In genomic region chr11:61793829-61794204, GRCh38 we compare ENCODE assay signal across 9 cellular contexts. TPM values are rescaled to one million over a fixed set of nuclear protein-coding genes. Genes with fewer than 3 reads are reported as not detected.
A peak's percentile ranks its signal among the peaks of the same experiment; 100 is the strongest.
DNase-seq lines count a peak whose midpoint lies in the region; ATAC-seq, FAIRE-seq and TF ChIP-seq lines count a peak whose summit lies in the region.
"Had no signal": no experiment of that assay in that cellular context is flagged by ENCODE, and none has a peak within 500 bp of the region (broad histone marks: within the 10 kb centered on the region; RNA-seq: fewer than 3 reads in every experiment).

No MANE protein-coding gene starts in this region.

- peak overlapping the region; percentile 96; the same call in 1 of the 2 replicates for H3K4me3 ChIP-seq in AG04450 (ENCODE audit: low read depth, low read length)
- H3K4me3 ChIP-seq in HAP-1 = peak overlapping the region; percentile 95
- H3K4me3 ChIP-seq in keratinocyte (ENCODE audit: control insufficient read depth in 2 of 3, extremely low read depth in 1 of 3, insufficient read depth in 2 of 3, low read depth in 1 of 3, low read length in 3 of 3) = peak overlapping the region; percentile 83 to 99 (median 95)

- POLR2A ChIA-PET in AG04450 (lab: Yijun Ruan, JAX) = no interaction called here

- no peak overlapping the region for H3K27ac ChIP-seq in AG04450 (ENCODE audit: low read depth, low read length)
- peak overlapping the region; percentile 100 for H3K27ac ChIP-seq in keratinocyte (ENCODE audit: control insufficient read depth, insufficient read depth, low read length)

- peaks cover 64% of the 10 kb centered on the region for H3K79me2 ChIP-seq in keratinocyte (ENCODE audit: control insufficient read depth, insufficient read depth, low read length)

- peaks cover 6% of the 10 kb centered on the region for H4K20me1 ChIP-seq in keratinocyte (ENCODE audit: control insufficient read depth, extremely low read depth, insufficient read depth, low read length)

- H3K27me3 ChIP-seq in AG04450 (ENCODE audit: control insufficient read depth, insufficient read depth, low read length) (no peaks in the 10 kb centered on the region), HAP-1 (ENCODE audit: low read depth) (no peaks in the 10 kb centered on the region), keratinocyte (ENCODE audit: control insufficient read depth, extremely low read depth, insufficient read depth, low read length) (no peaks in the 10 kb centered on the region)
- H3K27me3 ChIP-seq: neutrophil had no signal

- intact Hi-C loops in activated T-helper 2 cell treated with anti-CD3 and anti-CD28 coated beads, Interferon-gamma antibody, Interleukin-2, Interleukin-4, amounts not matched to agents 10 μg/mL and 5 μg/mL and 100 μg/mL, durations not matched to agents 14 hours and 24 hours and 36 hours (cut with micrococcal nuclease) = loop anchor here (2.0 to 5.0 kb wide), 3 partner anchors 41 to 328 kb away; partner anchors contain the start of genes FADS3 and INCENP

- H3K4me3 Mint-ChIP-seq in activated T-helper 2 cell treated with anti-CD3 and anti-CD28 coated beads, Interferon-gamma antibody, Interleukin-2, Interleukin-4, amounts not matched to agents 10 μg/mL and 5 μg/mL and 100 μg/mL, durations not matched to agents 14 hours and 24 hours and 36 hours (ENCODE audit: low read depth) = peak overlapping the region; percentile 98

- CTCF ChIA-PET in AG04450 (lab: Charles Lee) = interaction anchor here (0.9 kb wide), 1 partner anchor 288 kb away, joined by 3 read pairs; no protein-coding TSS in a partner anchor

- no peak for ATAC-seq in HG03520 (IDR thresholded peaks at IDR 0.05; ENCODE audit: unreplicated experiment)
- ATAC-seq in esophagus mucosa = no peak

- H3K9me3 ChIP-seq in AG04450 (ENCODE audit: control insufficient read depth, insufficient read depth, low read length) = no peaks in the 10 kb centered on the region; the same call in 1 of the 2 replicates
- H3K9me3 ChIP-seq in HAP-1 = no peaks in the 10 kb centered on the region
- no peaks in the 10 kb centered on the region for H3K9me3 ChIP-seq in keratinocyte (ENCODE audit: control insufficient read depth, low read depth, low read length)
- H3K9me3 ChIP-seq: neutrophil had no signal

- peaks cover 65% of the 10 kb centered on the region for H3K36me3 Mint-ChIP-seq in activated T-helper 2 cell treated with anti-CD3 and anti-CD28 coated beads, Interferon-gamma antibody, Interleukin-2, Interleukin-4, amounts not matched to agents 10 μg/mL and 5 μg/mL and 100 μg/mL, durations not matched to agents 14 hours and 24 hours and 36 hours (ENCODE audit: low read depth)

- dilution Hi-C loops in keratinocyte (cut with MboI; ENCODE audit: extremely low pct_ligation_motif_present, low sequenced_read_pairs) = no loop called here

- peak overlapping the region; percentile 80 for H3K4me2 ChIP-seq in keratinocyte (ENCODE audit: control insufficient read depth, extremely low read depth, insufficient read depth, low read depth, low read length)

- DNase-seq in AG04450 (ENCODE audit: low read depth, low spot score) = no peak
- no peak for DNase-seq in HAP-1 (ENCODE audit: low spot score in 2 of 2)
- no peak for DNase-seq in activated T-helper 2 cell treated with anti-CD3 and anti-CD28 coated beads, Interferon-gamma antibody, Interleukin-2, Interleukin-4, amounts not matched to agents 10 μg/mL and 5 μg/mL and 100 μg/mL, durations not matched to agents 14 hours and 24 hours and 36 hours (ENCODE audit: low spot score)
- DNase-seq in keratinocyte (ENCODE audit: low read depth, low spot score) = no peak
- no peak for DNase-seq in hippocampal formation (lab: John Stamatoyannopoulos, UW)
- DNase-seq in cerebellar nuclear complex (lab: John Stamatoyannopoulos, UW) = no peak

- TF ChIP-seq CTCF in AG04450 (IDR thresholded peaks at IDR 0.05; ENCODE audit: low read depth, low read length) (no peak), keratinocyte (optimal IDR thresholded peaks at IDR 0.05 in 1 of 3, IDR thresholded peaks at IDR 0.05 in 1 of 3, conservative IDR thresholded peaks at IDR 0.05 in 1 of 3; ENCODE audit: extremely low read depth in 1 of 3, insufficient read depth in 2 of 3, low read length in 3 of 3) (no peak)

- peaks cover 56% of the 10 kb centered on the region for H3K36me3 ChIP-seq in HAP-1 (replicated peaks)
- H3K36me3 ChIP-seq in keratinocyte (ENCODE audit: control insufficient read depth in 2 of 2, extremely low read depth in 1 of 2, insufficient read depth in 2 of 2, low read length in 2 of 2) = peaks cover 16 to 20% of the 10 kb centered on the region in 2 experiments

- H2AFZ ChIP-seq in keratinocyte (ENCODE audit: control insufficient read depth, low read length) = no peak overlapping the region

- H3K4me1 ChIP-seq in HAP-1 = peaks cover 18% of the 10 kb centered on the region
- H3K4me1 ChIP-seq in keratinocyte (ENCODE audit: control insufficient read depth, extremely low read depth, insufficient read depth, low read length) = peaks cover 11% of the 10 kb centered on the region

- H3K27me3 Mint-ChIP-seq in activated T-helper 2 cell treated with anti-CD3 and anti-CD28 coated beads, Interferon-gamma antibody, Interleukin-2, Interleukin-4, amounts not matched to agents 10 μg/mL and 5 μg/mL and 100 μg/mL, durations not matched to agents 14 hours and 24 hours and 36 hours (ENCODE audit: low read depth) = no peaks in the 10 kb centered on the region

- H3K4me1 Mint-ChIP-seq in activated T-helper 2 cell treated with anti-CD3 and anti-CD28 coated beads, Interferon-gamma antibody, Interleukin-2, Interleukin-4, amounts not matched to agents 10 μg/mL and 5 μg/mL and 100 μg/mL, durations not matched to agents 14 hours and 24 hours and 36 hours (ENCODE audit: low read depth) = peaks cover 47% of the 10 kb centered on the region

- H3K9me3 Mint-ChIP-seq in activated T-helper 2 cell treated with anti-CD3 and anti-CD28 coated beads, Interferon-gamma antibody, Interleukin-2, Interleukin-4, amounts not matched to agents 10 μg/mL and 5 μg/mL and 100 μg/mL, durations not matched to agents 14 hours and 24 hours and 36 hours = no peaks in the 10 kb centered on the region

- peak overlapping the region; percentile 100 for H3K9ac ChIP-seq in keratinocyte (ENCODE audit: control insufficient read depth, extremely low read depth, insufficient read depth, low read length)

- H3K27ac Mint-ChIP-seq in activated T-helper 2 cell treated with anti-CD3 and anti-CD28 coated beads, Interferon-gamma antibody, Interleukin-2, Interleukin-4, amounts not matched to agents 10 μg/mL and 5 μg/mL and 100 μg/mL, durations not matched to agents 14 hours and 24 hours and 36 hours = peak overlapping the region; percentile 99

- in situ Hi-C loops in HAP-1 (cut with MboI; ENCODE audit: low sequenced_read_pairs) = no loop called here

- no peak for FAIRE-seq in keratinocyte (lab: Jason Lieb, UNC)

- no peaks in the 10 kb centered on the region for H3K9me1 ChIP-seq in keratinocyte (ENCODE audit: control insufficient read depth, extremely low read depth, insufficient read depth, low read length)

RNA-seq across cellular contexts. Expression of gene FEN1, which starts 1.1 kb away (rescaled TPM):
- polyA plus RNA-seq in AG04450 (2011; rRNA removed) = 7.1 and 8.4 TPM in 2 replicates
- polyA minus RNA-seq in AG04450 (2011; rRNA and poly(A)+ RNA removed) = 8.6 and 10.3 TPM in 2 replicates
- total RNA-seq in activated T-helper 2 cell treated with anti-CD3 and anti-CD28 coated beads, Interferon-gamma antibody, Interleukin-2, Interleukin-4, amounts not matched to agents 10 μg/mL and 5 μg/mL and 100 μg/mL, durations not matched to agents 14 hours and 24 hours and 36 hours = 130 and 131 TPM in 2 replicates
- polyA plus RNA-seq in keratinocyte = 10.0 to 26.7 TPM (median 25.8 TPM) in 3 replicates
- polyA plus RNA-seq in keratinocyte (2011; ENCODE audit: low read depth) = 7.0 TPM
- polyA plus RNA-seq in keratinocyte (2011; cell fraction: cytosol; rRNA removed) = 8.0 and 9.4 TPM in 2 replicates
- 10.1 and 10.5 TPM in 2 replicates for polyA plus RNA-seq in keratinocyte (2011; cell fraction: nucleus; rRNA removed)
- polyA plus RNA-seq in keratinocyte (2012; ENCODE audit: low replicate concordance) = 5.0 and 29.4 TPM in 2 replicates
- 10.8 to 24.8 TPM (median 19.8 TPM) in 3 replicates for polyA minus RNA-seq in keratinocyte
- polyA minus RNA-seq in keratinocyte (2011; cell fraction: cytosol; rRNA and poly(A)+ RNA removed) = 8.6 TPM
- 8.4 and 9.7 TPM in 2 replicates for polyA minus RNA-seq in keratinocyte (2011; cell fraction: nucleus; rRNA and poly(A)+ RNA removed)
- total RNA-seq in esophagus mucosa = 18.7 TPM

RNA-seq across cellular contexts. Expression of gene TMEM258, which starts 1.4 kb away (rescaled TPM):
- polyA plus RNA-seq in AG04450 (2011; rRNA removed) = 300 and 356 TPM in 2 replicates
- 111 and 128 TPM in 2 replicates for polyA minus RNA-seq in AG04450 (2011; rRNA and poly(A)+ RNA removed)
- 187 and 192 TPM in 2 replicates for total RNA-seq in activated T-helper 2 cell treated with anti-CD3 and anti-CD28 coated beads, Interferon-gamma antibody, Interleukin-2, Interleukin-4, amounts not matched to agents 10 μg/mL and 5 μg/mL and 100 μg/mL, durations not matched to agents 14 hours and 24 hours and 36 hours
- polyA plus RNA-seq in keratinocyte = 188 to 324 TPM (median 249 TPM) in 3 replicates
- polyA plus RNA-seq in keratinocyte (2011; ENCODE audit: low read depth) = 8.9 TPM
- 175 and 222 TPM in 2 replicates for polyA plus RNA-seq in keratinocyte (2011; cell fraction: cytosol; rRNA removed)
- polyA plus RNA-seq in keratinocyte (2011; cell fraction: nucleus; rRNA removed) = 55.4 and 64.3 TPM in 2 replicates
- polyA plus RNA-seq in keratinocyte (2012; ENCODE audit: low replicate concordance) = 256 and 286 TPM in 2 replicates
- polyA minus RNA-seq in keratinocyte = 95.2 to 174 TPM (median 118 TPM) in 3 replicates
- polyA minus RNA-seq in keratinocyte (2011; cell fraction: cytosol; rRNA and poly(A)+ RNA removed) = 161 TPM
- polyA minus RNA-seq in keratinocyte (2011; cell fraction: nucleus; rRNA and poly(A)+ RNA removed) = 21.3 and 21.8 TPM in 2 replicates
- total RNA-seq in esophagus mucosa = 90.9 TPM

RNA-seq across cellular contexts. Expression of gene FADS1, which starts 23.0 kb away (rescaled TPM):
- polyA plus RNA-seq in AG04450 (2011; rRNA removed) (50.4 and 52.4 TPM in 2 replicates), keratinocyte (19.0 to 34.0 TPM (median 32.0 TPM) in 3 replicates)
- 70.4 and 97.0 TPM in 2 replicates for polyA minus RNA-seq in AG04450 (2011; rRNA and poly(A)+ RNA removed)
- 114 and 116 TPM in 2 replicates for total RNA-seq in activated T-helper 2 cell treated with anti-CD3 and anti-CD28 coated beads, Interferon-gamma antibody, Interleukin-2, Interleukin-4, amounts not matched to agents 10 μg/mL and 5 μg/mL and 100 μg/mL, durations not matched to agents 14 hours and 24 hours and 36 hours
- polyA plus RNA-seq in keratinocyte (2011; ENCODE audit: low read depth) = 1.1 TPM
- 12.4 and 14.9 TPM in 2 replicates for polyA plus RNA-seq in keratinocyte (2011; cell fraction: cytosol; rRNA removed)
- 13.5 and 15.2 TPM in 2 replicates for polyA plus RNA-seq in keratinocyte (2011; cell fraction: nucleus; rRNA removed)
- polyA plus RNA-seq in keratinocyte (2012; ENCODE audit: low replicate concordance) = 1.1 and 21.8 TPM in 2 replicates
- polyA minus RNA-seq in keratinocyte = 25.3 to 40.2 TPM (median 32.8 TPM) in 3 replicates
- polyA minus RNA-seq in keratinocyte (2011; cell fraction: cytosol; rRNA and poly(A)+ RNA removed) = 24.4 TPM
- 14.0 and 19.5 TPM in 2 replicates for polyA minus RNA-seq in keratinocyte (2011; cell fraction: nucleus; rRNA and poly(A)+ RNA removed)
- total RNA-seq in esophagus mucosa = 7.5 TPM

RNA-seq across cellular contexts. Expression of gene FADS2, which starts 34.3 kb away (rescaled TPM):
- polyA plus RNA-seq in AG04450 (2011; rRNA removed) (183 and 218 TPM in 2 replicates), keratinocyte (175 to 319 TPM (median 196 TPM) in 3 replicates)
- polyA minus RNA-seq in AG04450 (2011; rRNA and poly(A)+ RNA removed) = 383 and 456 TPM in 2 replicates
- 366 and 381 TPM in 2 replicates for total RNA-seq in activated T-helper 2 cell treated with anti-CD3 and anti-CD28 coated beads, Interferon-gamma antibody, Interleukin-2, Interleukin-4, amounts not matched to agents 10 μg/mL and 5 μg/mL and 100 μg/mL, durations not matched to agents 14 hours and 24 hours and 36 hours
- 1.8 TPM for polyA plus RNA-seq in keratinocyte (2011; ENCODE audit: low read depth)
- 110 and 129 TPM in 2 replicates for polyA plus RNA-seq in keratinocyte (2011; cell fraction: cytosol; rRNA removed)
- polyA plus RNA-seq in keratinocyte (2011; cell fraction: nucleus; rRNA removed) = 233 and 240 TPM in 2 replicates
- polyA plus RNA-seq in keratinocyte (2012; ENCODE audit: low replicate concordance) = 5.2 and 239 TPM in 2 replicates
- polyA minus RNA-seq in keratinocyte = 429 to 676 TPM (median 455 TPM) in 3 replicates
- polyA minus RNA-seq in keratinocyte (2011; cell fraction: cytosol; rRNA and poly(A)+ RNA removed) = 153 TPM
- polyA minus RNA-seq in keratinocyte (2011; cell fraction: nucleus; rRNA and poly(A)+ RNA removed) = 130 and 142 TPM in 2 replicates
- total RNA-seq in esophagus mucosa = 43.3 TPM

RNA-seq across cellular contexts. Expression of gene MYRF, which starts 41.4 kb away (rescaled TPM):
- polyA plus RNA-seq in AG04450 (2011; rRNA removed) (2.7 and 4.2 TPM in 2 replicates), keratinocyte (0.14 to 0.24 TPM (median 0.24 TPM) in 3 replicates)
- polyA minus RNA-seq in AG04450 (2011; rRNA and poly(A)+ RNA removed) = 4.1 and 5.0 TPM in 2 replicates
- 1.8 and 2.6 TPM in 2 replicates for total RNA-seq in activated T-helper 2 cell treated with anti-CD3 and anti-CD28 coated beads, Interferon-gamma antibody, Interleukin-2, Interleukin-4, amounts not matched to agents 10 μg/mL and 5 μg/mL and 100 μg/mL, durations not matched to agents 14 hours and 24 hours and 36 hours
- 0.07 TPM for polyA plus RNA-seq in keratinocyte (2011; ENCODE audit: low read depth)
- 0.13 and 0.17 TPM in 2 replicates for polyA plus RNA-seq in keratinocyte (2011; cell fraction: cytosol; rRNA removed)
- polyA plus RNA-seq in keratinocyte (2011; cell fraction: nucleus; rRNA removed) = 0.50 and 0.79 TPM in 2 replicates
- 0.24 and 0.39 TPM in 2 replicates for polyA plus RNA-seq in keratinocyte (2012; ENCODE audit: low replicate concordance)
- 0.19 to 1.1 TPM (median 0.20 TPM) in 3 replicates for polyA minus RNA-seq in keratinocyte
- polyA minus RNA-seq in keratinocyte (2011; cell fraction: cytosol; rRNA and poly(A)+ RNA removed) = 0.96 TPM
- polyA minus RNA-seq in keratinocyte (2011; cell fraction: nucleus; rRNA and poly(A)+ RNA removed) = 0.47 and 0.53 TPM in 2 replicates
- 0.88 TPM for total RNA-seq in esophagus mucosa

Comparison
In these comparisons a context has a peak if more than half of its experiments do, and no peak if none do; other contexts are left out.
1. RNA of gene FADS1, which starts 23.0 kb away (total RNA-seq): 114 to 116 TPM in activated T-helper 2 cell treated with anti-CD3 and anti-CD28 coated beads, Interferon-gamma antibody, Interleukin-2, Interleukin-4, amounts not matched to agents 10 μg/mL and 5 μg/mL and 100 μg/mL, durations not matched to agents 14 hours and 24 hours and 36 hours; 7.5 TPM in esophagus mucosa (single experiment); every median in the first group is over 10 times any median in the second.
2. Peak in every context shown above with its lines, with median percentiles within 50 percentile points of each other: H3K4me3 ChIP-seq.